ENCODE assay signal across 29 cellular contexts in the genomic region with DNA sequence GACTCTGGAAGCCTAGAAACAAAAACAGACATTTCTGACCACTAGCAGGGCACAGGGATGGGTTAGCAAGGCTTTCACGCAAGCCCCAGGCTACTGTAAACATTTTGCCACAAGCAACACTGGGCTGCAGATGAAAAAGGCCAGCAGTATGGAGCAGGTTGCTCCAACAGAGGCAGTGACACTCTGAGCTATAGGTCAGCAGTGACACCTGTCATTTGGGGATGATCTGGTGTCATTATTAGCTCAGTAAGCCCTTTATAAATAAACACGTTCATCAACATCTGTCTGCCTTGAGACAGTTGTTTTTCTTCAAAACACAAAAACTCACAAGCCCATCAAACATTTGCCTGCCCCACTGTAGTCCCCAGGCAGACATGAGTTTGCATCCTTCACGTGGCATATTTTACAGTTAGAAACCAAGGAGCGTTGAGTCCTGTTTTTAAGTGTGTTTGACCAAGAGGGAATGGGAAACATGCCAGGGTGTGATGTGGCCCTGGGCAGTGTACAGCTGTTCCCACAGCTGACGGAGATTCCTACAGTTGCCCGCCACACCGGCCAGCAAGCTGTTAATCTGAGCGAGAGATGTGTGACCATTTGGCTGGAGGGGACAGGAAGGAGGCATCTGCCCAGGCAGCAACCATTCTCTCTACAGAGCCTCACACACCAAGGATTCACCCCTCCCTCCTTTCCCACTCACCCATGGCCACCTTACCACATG.
DNase-seq lines count a peak whose midpoint lies in the region; ATAC-seq and TF ChIP-seq lines count a peak whose summit lies in the region.
"Had no signal": no experiment of that assay in that cellular context is flagged by ENCODE, and none has a peak within 500 bp of the region (broad histone marks: within the 10 kb centered on the region; RNA-seq: fewer than 3 reads in every experiment).

No MANE protein-coding gene starts in this region.

- H3K9me3 Mint-ChIP-seq in brain, result no peaks in the 10 kb centered on the region
- H3K9me3 Mint-ChIP-seq: activated CD8-positive, alpha-beta T cell treated with anti-CD3 and anti-CD28 coated beads for 36 hours; activated naive CD4-positive, alpha-beta T cell treated with anti-CD3 and anti-CD28 coated beads, Interleukin-2, amount 50 U/mL, for 72 hours; activated T-helper 2 cell treated with anti-CD3 and anti-CD28 coated beads, Interferon-gamma antibody, Interleukin-2, Interleukin-4, amounts not matched to agents 10 μg/mL and 5 μg/mL and 100 μg/mL, durations not matched to agents 14 hours and 24 hours and 36 hours had no signal

- H3K36me3 ChIP-seq in psoas muscle (ENCODE audit: insufficient read depth in 1 of 2, low read depth in 1 of 2), result peaks cover 0 to 4% of the 10 kb centered on the region in 2 donors
- H3K36me3 ChIP-seq: cardiac muscle cell, colonic mucosa, heart right ventricle, prostate gland, sigmoid colon had no signal

- no peaks in the 10 kb centered on the region for H3K9me3 ChIP-seq in psoas muscle
- H3K9me3 ChIP-seq: colonic mucosa, heart right ventricle, prostate gland, sigmoid colon, testis had no signal

- DNase-seq in DMS 273 (lab: John Stamatoyannopoulos, UW; ENCODE audit: unreplicated experiment), result peak; percentile 21
- no peak for DNase-seq in DMS 273 treated with DMSO at 0.1 percent for 48 hours (lab: John Stamatoyannopoulos, UW)
- DNase-seq in LNCaP clone FGC (ENCODE audit: low read depth), result peak; percentile 13
- no peak for DNase-seq in psoas muscle
- no peak for DNase-seq in NCI-H774 (lab: John Stamatoyannopoulos, UW)
- no peak for DNase-seq in kidney tubule cell (ENCODE audit: low spot score)
- DNase-seq: activated CD8-positive, alpha-beta T cell treated with anti-CD3 and anti-CD28 coated beads for 36 hours; colonic mucosa; effector memory CD4-positive, alpha-beta T cell; erythroblast; GOT3; heart right ventricle; IMR-90; NCI-H1092 treated with DMSO at 0.1 percent for 48 hours; NCI-H2081; NCI-H226; PC-9; Right ventricle myocardium superior; sigmoid colon; stimulated activated naive CD8-positive, alpha-beta T cell treated with anti-CD3 and anti-CD28 coated beads, Interleukin-15, Interleukin-2, amounts not matched to agents 100 U/mL and 50 U/mL, for 24 hours; T1000; testis had no signal

- TF ChIP-seq CTCF in LNCaP clone FGC (IDR thresholded peaks at IDR 0.05; ENCODE audit: control insufficient read depth, extremely low read depth, insufficient read depth) (no peak), brain (conservative IDR thresholded peaks at IDR 0.05) (no peak), psoas muscle (IDR thresholded peaks at IDR 0.05) (no peak)

- peaks cover 77% of the 10 kb centered on the region for H3K4me1 Mint-ChIP-seq in brain

- peaks cover 5% of the 10 kb centered on the region for H3K27me3 Mint-ChIP-seq in brain

- no peaks in the 10 kb centered on the region for H3K27me3 ChIP-seq in psoas muscle (ENCODE audit: insufficient read depth in 3 of 3, low read length in 2 of 3)
- H3K27me3 ChIP-seq: cardiac muscle cell, colonic mucosa, sigmoid colon, testis had no signal

- peak; percentile 61 to 75 (median 64) for ATAC-seq in psoas muscle
- ATAC-seq in HG02884 (IDR thresholded peaks at IDR 0.05; ENCODE audit: unreplicated experiment), result no peak
- ATAC-seq: activated CD8-positive, alpha-beta T cell treated with anti-CD3 and anti-CD28 coated beads for 36 hours; activated naive CD4-positive, alpha-beta T cell treated with anti-CD3 and anti-CD28 coated beads, Interleukin-2, amount 50 U/mL, for 72 hours; stimulated activated naive CD8-positive, alpha-beta T cell treated with anti-CD3 and anti-CD28 coated beads, Interleukin-15, Interleukin-2, amounts not matched to agents 100 U/mL and 50 U/mL, for 24 hours had no signal

- H3K4me3 ChIP-seq in LNCaP clone FGC (ENCODE audit: low read depth, low read length), result no peak overlapping the region
- no peak overlapping the region for H3K4me3 ChIP-seq in psoas muscle
- H3K4me3 ChIP-seq: cardiac muscle cell, colonic mucosa, heart right ventricle, PC-9, prostate gland, sigmoid colon, testis had no signal

- H3K4me3 Mint-ChIP-seq in brain, result no peak overlapping the region
- H3K4me3 Mint-ChIP-seq: activated CD8-positive, alpha-beta T cell treated with anti-CD3 and anti-CD28 coated beads for 36 hours had no signal

- no peaks in the 10 kb centered on the region for H3K36me3 Mint-ChIP-seq in brain
- H3K36me3 Mint-ChIP-seq: activated naive CD4-positive, alpha-beta T cell treated with anti-CD3 and anti-CD28 coated beads, Interleukin-2, amount 50 U/mL, for 72 hours had no signal

- peaks cover 50% of the 10 kb centered on the region for H3K4me1 ChIP-seq in psoas muscle
- H3K4me1 ChIP-seq: colonic mucosa, prostate gland, testis had no signal

- 38 to 46% (median 39%) methylated on average over 8 of the region's 8 CpGs for whole genome bisulfite sequencing in psoas muscle, 3 donors

- peak overlapping the region; percentile 63 for H3K27ac ChIP-seq in psoas muscle
- H3K27ac ChIP-seq: 22Rv1, cardiac muscle cell, colonic mucosa, heart right ventricle, PC-9, prostate gland, sigmoid colon, testis had no signal

- H3K27ac Mint-ChIP-seq in brain, result peak overlapping the region in 4 of 5 experiments; percentile 55 to 86 (median 64)
- H3K27ac Mint-ChIP-seq: activated CD8-positive, alpha-beta T cell treated with anti-CD3 and anti-CD28 coated beads for 36 hours; activated naive CD4-positive, alpha-beta T cell treated with anti-CD3 and anti-CD28 coated beads, Interleukin-2, amount 50 U/mL, for 72 hours; activated T-helper 2 cell treated with anti-CD3 and anti-CD28 coated beads, Interferon-gamma antibody, Interleukin-2, Interleukin-4, amounts not matched to agents 10 μg/mL and 5 μg/mL and 100 μg/mL, durations not matched to agents 14 hours and 24 hours and 36 hours had no signal

- intact Hi-C loops in psoas muscle (cut with DNase I), result no loop called here

Comparison
In these comparisons a context has a peak if more than half of its experiments do, and no peak if none do; other contexts are left out.
1. DNase-seq: peak in DMS 273 (single experiment) and LNCaP clone FGC (single experiment); none in DMS 273 treated with DMSO at 0.1 percent for 48 hours (single experiment), psoas muscle (0 of 2), NCI-H774 (single experiment) and kidney tubule cell (single experiment).